ENCODE assay signal across 21 cellular contexts in the genomic region with DNA sequence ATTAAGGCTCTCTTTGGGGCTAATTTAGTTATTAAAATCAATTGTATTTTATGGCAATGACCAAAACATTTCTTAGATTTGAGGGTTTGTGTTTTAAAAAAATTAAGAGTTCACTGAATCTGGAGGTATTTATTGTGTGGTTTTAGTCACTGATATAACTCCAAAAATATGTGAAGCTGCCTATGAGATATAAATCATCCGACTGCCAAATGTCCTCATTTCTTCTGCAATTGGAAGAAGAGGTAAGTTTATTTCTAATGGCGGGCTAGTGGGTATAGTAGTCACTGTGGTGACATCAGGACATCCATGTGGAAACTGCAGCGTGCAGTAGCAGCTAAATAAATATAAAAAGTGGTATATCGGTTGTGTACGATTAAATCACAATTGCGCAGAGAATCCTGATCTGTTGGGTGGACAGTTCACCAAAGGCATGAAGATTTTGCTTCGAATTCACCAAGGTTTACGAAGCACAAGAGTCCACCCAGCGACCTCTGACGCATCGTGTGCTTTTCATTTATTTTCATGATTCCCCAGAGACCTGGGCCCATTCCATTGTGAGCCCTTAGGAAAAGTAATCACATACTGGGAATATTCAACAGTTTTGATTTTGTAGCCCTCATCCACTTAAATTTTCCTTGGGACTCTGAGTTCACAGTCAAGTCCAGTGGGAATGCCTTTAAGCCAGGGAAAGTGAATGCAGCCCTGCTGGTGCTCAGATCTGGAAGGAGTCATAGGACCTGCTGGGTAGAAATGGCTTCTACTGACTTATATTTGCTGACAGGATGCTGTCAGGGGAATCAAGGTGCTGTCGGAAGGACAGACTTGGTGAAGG.
DNase-seq lines count a peak whose midpoint lies in the region; ATAC-seq and TF ChIP-seq lines count a peak whose summit lies in the region.
"Had no signal": no experiment of that assay in that cellular context is flagged by ENCODE, and none has a peak within 500 bp of the region (broad histone marks: within the 10 kb centered on the region; RNA-seq: fewer than 3 reads in every experiment).

No MANE protein-coding gene starts in this region.

- peak overlapping the region; percentile 60 for H3K4me2 ChIP-seq in skeletal muscle satellite cell (ENCODE audit: low read length)

- H3K4me1 ChIP-seq in skeletal muscle satellite cell (ENCODE audit: control insufficient read depth, insufficient read depth, low read length): peaks cover 15% of the 10 kb centered on the region
- H3K4me1 ChIP-seq in body of pancreas: no peaks in the 10 kb centered on the region

- no peaks in the 10 kb centered on the region for H3K36me3 ChIP-seq in skeletal muscle satellite cell (ENCODE audit: insufficient read depth, low read length)
- no peaks in the 10 kb centered on the region for H3K36me3 ChIP-seq in body of pancreas (replicated peaks in 1 of 2; ENCODE audit: insufficient read depth in 1 of 2, low read depth in 2 of 2)

- WGBS in body of pancreas, 2 donors: 74 to 77% methylated on average over 12 of the region's 12 CpGs

- H3K27me3 ChIP-seq in skeletal muscle satellite cell (ENCODE audit: control insufficient read depth, insufficient read depth, low read length) (no peaks in the 10 kb centered on the region), body of pancreas (no peaks in the 10 kb centered on the region)

- H3K4me3 ChIP-seq in fibroblast of mammary gland (ENCODE audit: control insufficient read depth, low read depth, low read length): no peak overlapping the region
- no peak overlapping the region for H3K4me3 ChIP-seq in skeletal muscle satellite cell (ENCODE audit: low read length)
- no peak overlapping the region for H3K4me3 ChIP-seq in body of pancreas
- H3K4me3 ChIP-seq: coronary artery had no signal

- peak overlapping the region; percentile 2 for H3K9ac ChIP-seq in skeletal muscle satellite cell (ENCODE audit: low read depth, low read length)

- no peak overlapping the region for H3K27ac ChIP-seq in body of pancreas
- H3K27ac ChIP-seq: coronary artery had no signal

- DNase-seq in ELR (ENCODE audit: low read depth) (peak; percentile 49), RPMI7951 (ENCODE audit: low read depth) (peak; percentile 10), fibroblast of mammary gland (ENCODE audit: low read depth) (peak; percentile 73), cerebellum (ENCODE audit: low spot score) (no peak), NCI-H1092 (lab: John Stamatoyannopoulos, UW) (no peak), NCI-H69 (lab: John Stamatoyannopoulos, UW) (no peak), body of pancreas (no peak)
- DNase-seq: activated CD4-positive, CD25-positive, alpha-beta regulatory T cell; activated CD8-positive, alpha-beta memory T cell treated with anti-CD3 and anti-CD28 coated beads for 24 hours; amygdala; DMS79; islet precursor cell; mesendoderm; NCI-H1436; right cardiac atrium; stimulated activated CD4-positive, alpha-beta T cell treated with anti-CD3 and anti-CD28 coated beads, Interleukin-2, amount 100 ng/mL, for 24 hours; substantia nigra; T-helper 2 cell had no signal

- H3K9me3 ChIP-seq in skeletal muscle satellite cell (replicated peaks; ENCODE audit: low read length): no peaks in the 10 kb centered on the region
- H3K9me3 ChIP-seq in body of pancreas: no peaks in the 10 kb centered on the region

- no peak for TF ChIP-seq POLR2A in body of pancreas (IDR thresholded peaks at IDR 0.05)

- TF ChIP-seq CTCF in fibroblast of mammary gland (conservative IDR thresholded peaks at IDR 0.05; ENCODE audit: control insufficient read depth, insufficient read depth, low read depth, low read length): no peak
- no peak for TF ChIP-seq CTCF in body of pancreas (IDR thresholded peaks at IDR 0.05)

- intact Hi-C loops in body of pancreas (cut with DNase I): no loop called here

- ATAC-seq in body of pancreas: no peak
- ATAC-seq: right cardiac atrium, Right ventricle myocardium inferior had no signal

Comparison
In these comparisons a context has a peak if more than half of its experiments do, and no peak if none do; other contexts are left out.
1. DNase-seq: peak in ELR (single experiment), RPMI7951 (single experiment) and fibroblast of mammary gland (single experiment); none in cerebellum (single experiment), NCI-H1092 (single experiment), NCI-H69 (single experiment) and body of pancreas (0 of 4).